Comparison of ENCODE assay signal across 8 cellular contexts in the genomic region with DNA sequence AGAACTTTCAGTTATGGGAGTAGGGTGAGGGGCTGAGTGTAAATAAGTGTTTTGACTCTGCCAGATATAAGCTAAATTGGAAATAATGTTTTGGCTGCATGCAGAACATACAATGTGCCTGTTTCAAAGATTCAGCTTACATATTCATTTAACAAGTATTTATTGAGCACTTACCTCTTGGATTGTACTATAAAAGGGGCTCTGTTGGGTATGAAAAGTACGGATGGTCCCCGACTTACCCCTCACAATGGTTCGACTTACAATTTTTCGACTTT. TPM values are rescaled to one million over a fixed set of nuclear protein-coding genes. Genes with fewer than 3 reads are reported as not detected.
DNase-seq lines count a peak whose midpoint lies in the region; ATAC-seq, FAIRE-seq and TF ChIP-seq lines count a peak whose summit lies in the region.

No MANE protein-coding gene starts in this region.

- no peaks in the 10 kb centered on the region for H3K9me3 ChIP-seq in OCI-LY3 (ENCODE audit: insufficient read depth, low read length)
- H3K9me3 ChIP-seq in H1 (ENCODE audit: insufficient read depth in 2 of 2, low read depth in 1 of 2, low read length in 1 of 2), result no peaks in the 10 kb centered on the region
- no peaks in the 10 kb centered on the region for H3K9me3 ChIP-seq in neural progenitor cell (ENCODE audit: low read depth)

- H4K91ac ChIP-seq in H1 (replicated peaks; ENCODE audit: insufficient read length, low read length), result no peak overlapping the region

- H2AFZ ChIP-seq in OCI-LY3 (ENCODE audit: low read depth, low read length) (0 out of 2 replicates have a peak overlapping the region, but pooled peaks have one; percentile 41), H1 (ENCODE audit: low read length) (no peak overlapping the region), neural progenitor cell (replicated peaks) (no peak overlapping the region)

- H3K23me2 ChIP-seq in H1 (ENCODE audit: low read depth, low read length), result peaks cover 6% of the 10 kb centered on the region; the same call in 1 of the 2 replicates

- no peak overlapping the region for H2BK120ac ChIP-seq in H1 (replicated peaks; ENCODE audit: low read depth, low read length)

- no peak overlapping the region for H3K23ac ChIP-seq in H1 (ENCODE audit: insufficient read length)

- peaks cover 2% of the 10 kb centered on the region for H3F3A ChIP-seq in neural progenitor cell (ENCODE audit: low read depth)

- no peak overlapping the region for H2AK5ac ChIP-seq in H1 (ENCODE audit: low read depth, low read length)

- H3K27ac ChIP-seq in C4-2B (peak overlapping the region; percentile 93; the same call in 1 of the 2 replicates), OCI-LY3 (ENCODE audit: low read length) (peak overlapping the region; percentile 94), H1 (ENCODE audit: low read depth, low read length) (no peak overlapping the region), neural progenitor cell (no peak overlapping the region)

- TF ChIP-seq EP300 in H1 (IDR thresholded peaks at IDR 0.05; ENCODE audit: borderline replicate concordance in 1 of 2, low read depth in 2 of 2, low read length in 2 of 2), result no peak

- ATAC-seq in HG03520 (IDR thresholded peaks at IDR 0.05; ENCODE audit: unreplicated experiment) (no peak), GM18873 (IDR thresholded peaks at IDR 0.05; ENCODE audit: low FRiP score, unreplicated experiment) (no peak), GM19035 (IDR thresholded peaks at IDR 0.05; ENCODE audit: unreplicated experiment) (no peak)

- H3K36me3 ChIP-seq in OCI-LY3 (replicated peaks; ENCODE audit: low read depth, low read length) (peaks cover 2% of the 10 kb centered on the region), H1 (ENCODE audit: control insufficient read depth in 2 of 4, insufficient read depth in 4 of 4, low read length in 3 of 4) (no peaks in the 10 kb centered on the region), neural progenitor cell (no peaks in the 10 kb centered on the region)

- H3K4ac ChIP-seq in H1 (replicated peaks; ENCODE audit: insufficient read length, low read depth, low read length), result no peak overlapping the region

- H4K20me1 ChIP-seq in OCI-LY3 (ENCODE audit: insufficient read depth, low read length) (no peaks in the 10 kb centered on the region), H1 (replicated peaks in 1 of 2; ENCODE audit: control insufficient read depth in 1 of 2, insufficient read depth in 2 of 2, low read length in 2 of 2) (no peaks in the 10 kb centered on the region), neural progenitor cell (ENCODE audit: low read depth) (no peaks in the 10 kb centered on the region)

- CTCF ChIA-PET in H1 (lab: Charles Lee; ENCODE audit: partially characterized antibody), result no interaction called here

- H3K36me3 Mint-ChIP-seq in neural progenitor cell, result peaks cover 7% of the 10 kb centered on the region

- no peak overlapping the region for H2BK5ac ChIP-seq in H1 (ENCODE audit: low read depth, low read length)

- H3K4me1 Mint-ChIP-seq in neural progenitor cell, result peaks cover 32% of the 10 kb centered on the region

- H3K18ac ChIP-seq in H1 (ENCODE audit: extremely low read depth, low read length), result no peak overlapping the region

- H3K9me3 Mint-ChIP-seq in neural progenitor cell, result no peaks in the 10 kb centered on the region

- DNase-seq in H1 (ENCODE audit: low read depth in 1 of 2, low spot score in 2 of 2) (no peak), neural progenitor cell (ENCODE audit: low spot score) (no peak), HPDE6-E6E7 (ENCODE audit: extremely low spot score) (no peak)

- no peak overlapping the region for H3K56ac ChIP-seq in H1 (replicated peaks; ENCODE audit: insufficient read length, low read depth, low read length)

- no peak for TF ChIP-seq RAD21 in H1 (IDR thresholded peaks at IDR 0.05 in 1 of 2, conservative IDR thresholded peaks at IDR 0.05 in 1 of 2; ENCODE audit: low read depth in 2 of 2, low read length in 2 of 2)

- H3K27me3 ChIP-seq in OCI-LY3 (ENCODE audit: low read depth, low read length), result no peaks in the 10 kb centered on the region
- H3K27me3 ChIP-seq in H1 (replicated peaks in 1 of 4; ENCODE audit: control insufficient read depth in 3 of 4, extremely low read depth in 1 of 4, insufficient read depth in 3 of 4, low read length in 3 of 4), result no peaks in the 10 kb centered on the region
- no peaks in the 10 kb centered on the region for H3K27me3 ChIP-seq in neural progenitor cell

- H3K27me3 Mint-ChIP-seq in neural progenitor cell (ENCODE audit: insufficient read depth, low read depth), result peaks cover 4% of the 10 kb centered on the region

- peak overlapping the region; percentile 96 for H3K9ac ChIP-seq in OCI-LY3 (ENCODE audit: low read length)
- 0 out of 7 replicates have a peak overlapping the region, but pooled peaks of 1 of the 4 experiments have one; percentile 50 for H3K9ac ChIP-seq in H1 (replicated peaks in 1 of 4; ENCODE audit: extremely low read depth in 1 of 4, low read depth in 3 of 4, low read length in 3 of 4)
- H3K9ac ChIP-seq in neural progenitor cell, result no peak overlapping the region

- 0 out of 2 replicates have a peak, but pooled peaks cover 2% of the 10 kb centered on the region for H3K79me1 ChIP-seq in H1 (ENCODE audit: low read depth, low read length)

- H3K27ac Mint-ChIP-seq in neural progenitor cell, result peak overlapping the region; percentile 80

- WGBS in H1 (ENCODE audit: extremely low coverage in 1 of 2, insufficient coverage in 1 of 2, insufficient read length in 1 of 2, insufficient replicate concordance in 2 of 2, low coverage in 1 of 2, low lambda C conversion rate in 2 of 2, missing lambda C conversion rate in 1 of 2), 2 experiments, result 23% methylated on average over 4 of the region's 4 CpGs; no CpG with 5 or more reads in 1 of the 2 experiments

- no peak for TF ChIP-seq CTCF in C4-2B (conservative IDR thresholded peaks at IDR 0.05)
- TF ChIP-seq CTCF in OCI-LY3 (IDR thresholded peaks at IDR 0.05; ENCODE audit: low read depth, low read length), result no peak
- TF ChIP-seq CTCF in H1 (IDR thresholded peaks at IDR 0.05; ENCODE audit: control extremely low read depth in 1 of 3, insufficient read depth in 1 of 3, low read depth in 1 of 3, low read length in 3 of 3), result no peak
- TF ChIP-seq CTCF in neural progenitor cell (IDR thresholded peaks at IDR 0.05), result no peak

- H3K4me1 ChIP-seq in OCI-LY3 (ENCODE audit: low read length) (peaks cover 22% of the 10 kb centered on the region), H1 (replicated peaks in 1 of 4; ENCODE audit: control insufficient read depth in 3 of 4, insufficient read depth in 4 of 4, low read length in 3 of 4) (peaks cover 0 to 6% (median 0%) of the 10 kb centered on the region in 4 experiments; a peak in 4 of 7 replicates), neural progenitor cell (peaks cover 9% of the 10 kb centered on the region)

- TF ChIP-seq POLR2A in H1 (IDR thresholded peaks at IDR 0.05; ENCODE audit: control extremely low read depth in 1 of 2, low read depth in 2 of 2, low read length in 2 of 2), result no peak

- H3K4me3 ChIP-seq in OCI-LY3 (ENCODE audit: low read length), result peak overlapping the region; percentile 94
- H3K4me3 ChIP-seq in H1 (ENCODE audit: extremely low read depth in 1 of 4, insufficient read depth in 2 of 4, low read depth in 3 of 4, low read length in 4 of 4), result peak overlapping the region; percentile 68 to 82 (median 76)
- H3K4me3 ChIP-seq in neural progenitor cell, result peak overlapping the region; percentile 73

- H3K79me2 ChIP-seq in OCI-LY3 (ENCODE audit: low read length) (peaks cover 52% of the 10 kb centered on the region), H1 (ENCODE audit: control insufficient read depth in 1 of 2, insufficient read depth in 2 of 2, low read length in 2 of 2) (peaks cover 0 to 11% of the 10 kb centered on the region in 2 experiments; a peak in 2 of 4 replicates), neural progenitor cell (ENCODE audit: low read depth) (peaks cover 17% of the 10 kb centered on the region)

- POLR2A ChIA-PET in H1 (lab: Charles Lee; ENCODE audit: partially characterized antibody), result no interaction called here

- H3K14ac ChIP-seq in H1 (ENCODE audit: insufficient read length), result no peak overlapping the region

- H2BK15ac ChIP-seq in H1 (ENCODE audit: low read length), result no peak overlapping the region

- H3K4me2 ChIP-seq in OCI-LY3 (ENCODE audit: low read length), result peak overlapping the region; percentile 84
- H3K4me2 ChIP-seq in H1 (ENCODE audit: insufficient read depth in 1 of 2, low read depth in 2 of 2, low read length in 2 of 2), result peak overlapping the region; percentile 67 to 82
- H3K4me2 ChIP-seq in neural progenitor cell, result peak overlapping the region; percentile 79

- no peak overlapping the region for H4K5ac ChIP-seq in H1 (ENCODE audit: insufficient read length, low read depth, low read length)

- no peak for FAIRE-seq in H1 (lab: Jason Lieb, UNC)

- no peak overlapping the region for H2BK20ac ChIP-seq in H1 (ENCODE audit: low read length)

- H3K4me3 Mint-ChIP-seq in neural progenitor cell, result peak overlapping the region; percentile 98

- no peak overlapping the region for H2BK12ac ChIP-seq in H1 (ENCODE audit: low read depth, low read length)

- H4K8ac ChIP-seq in H1 (ENCODE audit: extremely low read depth, insufficient read depth, low read length), result no peak overlapping the region

RNA-seq across cellular contexts. Expression of a gene that starts 0.8 kb away (rescaled TPM):
- 52.8 and 55.4 TPM in 2 replicates for total RNA-seq in H1 (2021; fragmentation: NEBNext Ultra II Directional; extraction: Animal tissue kit (Norgen Biotek cat#: 25700))
- polyA plus RNA-seq in H1 (2011; rRNA removed), result 23.7 and 34.1 TPM in 2 replicates
- polyA plus RNA-seq in H1 (2011; cell fraction: cytosol; rRNA removed), result 44.8 TPM
- 31.9 TPM for polyA plus RNA-seq in H1 (2011; cell fraction: nucleus; rRNA removed)
- 55.8 to 58.1 TPM (median 57.1 TPM) in 4 replicates for polyA plus RNA-seq in H1 (2012, experiment 1 of 2)
- 11.7 TPM for polyA plus RNA-seq in H1 (2012, experiment 2 of 2)
- polyA plus RNA-seq in H1 (2013, experiment 1 of 2), result 44.0 TPM
- polyA plus RNA-seq in H1 (2013, experiment 2 of 2), result 45.9 TPM
- polyA minus RNA-seq in H1 (2011; rRNA and poly(A)+ RNA removed), result 21.8 and 26.4 TPM in 2 replicates
- polyA minus RNA-seq in H1 (2011; cell fraction: cytosol; rRNA and poly(A)+ RNA removed), result 13.0 TPM
- polyA minus RNA-seq in H1 (2011; cell fraction: nucleus; rRNA and poly(A)+ RNA removed), result 10.6 TPM
- total RNA-seq in neural progenitor cell (ENCODE audit: low replicate concordance), result 26.2 and 47.7 TPM in 2 replicates

RNA-seq across cellular contexts. Expression of a gene that starts 5.3 kb away (rescaled TPM):
- 2.8 and 3.9 TPM in 2 replicates for total RNA-seq in H1 (2021; fragmentation: NEBNext Ultra II Directional; extraction: Animal tissue kit (Norgen Biotek cat#: 25700))
- 4.1 and 4.6 TPM in 2 replicates for polyA plus RNA-seq in H1 (2011; rRNA removed)
- 5.0 TPM for polyA plus RNA-seq in H1 (2011; cell fraction: cytosol; rRNA removed)
- polyA plus RNA-seq in H1 (2011; cell fraction: nucleus; rRNA removed), result 3.3 TPM
- polyA plus RNA-seq in H1 (2012, experiment 1 of 2), result 3.7 to 4.6 TPM (median 4.0 TPM) in 4 replicates
- polyA plus RNA-seq in H1 (2012, experiment 2 of 2), result 4.9 TPM
- polyA plus RNA-seq in H1 (2013, experiment 1 of 2), result 3.8 TPM
- polyA plus RNA-seq in H1 (2013, experiment 2 of 2), result 4.0 TPM
- polyA minus RNA-seq in H1 (2011; rRNA and poly(A)+ RNA removed), result 3.1 and 4.6 TPM in 2 replicates
- 3.0 TPM for polyA minus RNA-seq in H1 (2011; cell fraction: cytosol; rRNA and poly(A)+ RNA removed)
- polyA minus RNA-seq in H1 (2011; cell fraction: nucleus; rRNA and poly(A)+ RNA removed), result 2.2 TPM
- total RNA-seq in neural progenitor cell (ENCODE audit: low replicate concordance), result 4.4 and 5.1 TPM in 2 replicates

RNA-seq across cellular contexts. Expression of a gene that starts 56.1 kb away (rescaled TPM):
- 1.8 and 2.3 TPM in 2 replicates for total RNA-seq in H1 (2021; fragmentation: NEBNext Ultra II Directional; extraction: Animal tissue kit (Norgen Biotek cat#: 25700))
- polyA plus RNA-seq in H1 (2011; rRNA removed), result 2.0 and 2.2 TPM in 2 replicates
- polyA plus RNA-seq in H1 (2011; cell fraction: cytosol; rRNA removed), result 1.1 TPM
- 1.8 TPM for polyA plus RNA-seq in H1 (2011; cell fraction: nucleus; rRNA removed)
- 1.4 to 2.3 TPM (median 2.0 TPM) in 4 replicates for polyA plus RNA-seq in H1 (2012, experiment 1 of 2)
- polyA plus RNA-seq in H1 (2012, experiment 2 of 2), result 1.2 TPM
- polyA plus RNA-seq in H1 (2013, experiment 1 of 2), result 0.63 TPM
- polyA plus RNA-seq in H1 (2013, experiment 2 of 2), result 0.85 TPM
- 2.2 TPM in 2 replicates for polyA minus RNA-seq in H1 (2011; rRNA and poly(A)+ RNA removed)
- 1.8 TPM for polyA minus RNA-seq in H1 (2011; cell fraction: cytosol; rRNA and poly(A)+ RNA removed)
- 0.90 TPM for polyA minus RNA-seq in H1 (2011; cell fraction: nucleus; rRNA and poly(A)+ RNA removed)
- 0.12 TPM in 1 of 2 replicates, not detected in the other for total RNA-seq in neural progenitor cell (ENCODE audit: low replicate concordance)

Comparison
In these comparisons a context has a peak if more than half of its experiments do, and no peak if none do; other contexts are left out.
1. H3K27ac ChIP-seq: peak in C4-2B (single experiment) and OCI-LY3 (single experiment); none in H1 (single experiment) and neural progenitor cell (single experiment).
2. Peak in every context shown above with its lines, with median percentiles within 50 percentile points of each other: H3K4me2 ChIP-seq and H3K4me3 ChIP-seq.